In the genomic region with DNA sequence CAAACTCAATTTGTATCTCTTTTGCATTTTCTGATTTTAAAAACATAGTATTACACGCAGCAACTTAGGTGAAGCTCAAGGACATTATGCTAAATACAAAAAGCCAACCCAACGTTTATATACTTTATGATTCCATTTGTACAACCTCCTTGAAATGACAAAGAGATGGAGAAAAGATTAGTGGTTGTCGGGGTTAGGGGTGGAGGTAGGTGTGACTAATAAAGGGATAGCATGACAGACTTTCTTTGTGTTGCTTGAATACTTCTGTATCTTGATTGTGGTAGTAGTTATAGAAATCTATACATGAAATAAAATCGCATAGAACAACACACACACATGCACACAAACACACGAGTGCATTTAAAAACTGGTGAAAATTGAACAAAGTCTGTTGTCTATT, we compare ENCODE assay signal across 27 cellular contexts. TPM values are rescaled to one million over a fixed set of nuclear protein-coding genes. Genes with fewer than 3 reads are reported as not detected.
"Had no signal": no experiment of that assay in that cellular context is flagged by ENCODE, and none has a peak within 500 bp of the region (broad histone marks: within the 10 kb centered on the region; RNA-seq: fewer than 3 reads in every experiment).

No MANE protein-coding gene starts in this region.

- FAIRE-seq: endometrium, islet of Langerhans, keratinocyte had no signal

- H3K4me3 ChIP-seq: colonic mucosa, gastrocnemius medialis, heart right ventricle, left lung, lower lobe of right lung had no signal

- DNase-seq: colonic mucosa; cortex of kidney; effector CD8-positive, alpha-beta T cell; effector memory CD8-positive, alpha-beta T cell; endodermal cell; erythroblast; esophagus squamous epithelium; foreskin fibroblast; foreskin melanocyte; gastrocnemius medialis; glutamatergic neuron; head of caudate nucleus; heart right ventricle; hippocampal formation; left cardiac atrium; left lung; left ventricle myocardium superior; lower lobe of right lung; mesendoderm; midbrain; naive thymus-derived CD4-positive, alpha-beta T cell had no signal

- H3K4me1 ChIP-seq: colonic mucosa, esophagus squamous epithelium, gastrocnemius medialis, heart right ventricle, left lung, lower lobe of right lung had no signal

- H3K4me1 Mint-ChIP-seq: memory B cell; naive thymus-derived CD4-positive, alpha-beta T cell had no signal

- H3K36me3 Mint-ChIP-seq: memory B cell had no signal

- H3K36me3 ChIP-seq: colonic mucosa, esophagus squamous epithelium, gastrocnemius medialis, heart right ventricle, left lung, lower lobe of right lung had no signal

- H3K4me3 Mint-ChIP-seq: dendritic cell treated with granulocyte-macrophage colony-stimulating factor and Interleukin-4, amounts not matched to agents 40 ng/mL and 50 ng/mL, for 4 days; effector memory CD8-positive, alpha-beta T cell; endodermal cell; memory B cell; naive thymus-derived CD4-positive, alpha-beta T cell had no signal

- H3K27me3 ChIP-seq: colonic mucosa, esophagus squamous epithelium, gastrocnemius medialis, heart right ventricle, left lung had no signal

- H3K27me3 Mint-ChIP-seq: dendritic cell treated with granulocyte-macrophage colony-stimulating factor and Interleukin-4, amounts not matched to agents 40 ng/mL and 50 ng/mL, for 4 days; memory B cell had no signal

- H3K9me3 ChIP-seq: colonic mucosa, esophagus squamous epithelium, gastrocnemius medialis, lower lobe of right lung had no signal

- H3K27ac ChIP-seq: colonic mucosa, epithelial cell of prostate, esophagus squamous epithelium, gastrocnemius medialis, heart right ventricle, left lung, lower lobe of right lung had no signal

- H3K27ac Mint-ChIP-seq: dendritic cell treated with granulocyte-macrophage colony-stimulating factor and Interleukin-4, amounts not matched to agents 40 ng/mL and 50 ng/mL, for 4 days; effector memory CD8-positive, alpha-beta T cell; endodermal cell; memory B cell; naive thymus-derived CD4-positive, alpha-beta T cell had no signal

- H3K9me3 Mint-ChIP-seq: effector memory CD8-positive, alpha-beta T cell had no signal

RNA-seq across cellular contexts. Expression of a gene that starts 42.5 kb away (rescaled TPM):
- polyA plus RNA-seq: naive thymus-derived CD4-positive, alpha-beta T cell had no signal
